In genomic region chr1:231240883-231241735, GRCh38 we compare ENCODE assay signal across 1 cellular context.
TF ChIP-seq lines count a peak whose summit lies in the region.

TSS of gene GNPAT (plus strand) at chr1:231241212. CDS start at chr1:231241379, 167 bp downstream.

TF ChIP-seq in H1, 55 proteins besides CTCF, POLR2A, EP300 and RAD21:
- TF ChIP-seq TCF12 (IDR thresholded peaks at IDR 0.05; ENCODE audit: low read depth, low read length) (no peak), RBBP5 (IDR thresholded peaks at IDR 0.05; ENCODE audit: borderline replicate concordance, low read depth, low read length) (peak; percentile 91; the same call in 1 of the 2 replicates), TBP (IDR thresholded peaks at IDR 0.05; ENCODE audit: low read depth, low read length) (peak; percentile 88), KDM4A (IDR thresholded peaks at IDR 0.05; ENCODE audit: low read depth, low read length, severe bottlenecking) (peak; percentile 76), FOSL1 (IDR thresholded peaks at IDR 0.05; ENCODE audit: insufficient read depth, low read depth, low read length) (no peak), EGR1 (IDR thresholded peaks at IDR 0.05; ENCODE audit: borderline replicate concordance, low read depth, low read length) (peak; percentile 83), ATF3 (IDR thresholded peaks at IDR 0.05; ENCODE audit: insufficient read depth, low read depth, low read length) (no peak), POU5F1 (IDR thresholded peaks at IDR 0.05; ENCODE audit: low read depth, low read length) (no peak), BCL11A (IDR thresholded peaks at IDR 0.05; ENCODE audit: low read depth in 2 of 2, low read length in 2 of 2) (no peak), E2F6 (IDR thresholded peaks at IDR 0.05) (peak; percentile 77), SAP30 (IDR thresholded peaks at IDR 0.05; ENCODE audit: insufficient read depth, insufficient replicate concordance, low read length) (peak; percentile 57), SP1 (IDR thresholded peaks at IDR 0.05; ENCODE audit: low read depth, low read length) (no peak), ZNF274 (IDR thresholded peaks at IDR 0.05; ENCODE audit: borderline replicate concordance, extremely low read depth, low read length) (no peak), SP2 (IDR thresholded peaks at IDR 0.05; ENCODE audit: low read length) (no peak), GTF2F1 (IDR thresholded peaks at IDR 0.05; ENCODE audit: borderline replicate concordance, low read depth, low read length) (no peak), SIX5 (IDR thresholded peaks at IDR 0.05; ENCODE audit: low read depth, low read length) (no peak), TAF1 (IDR thresholded peaks at IDR 0.05; ENCODE audit: low read depth, low read length) (peak; percentile 94), SUZ12 (IDR thresholded peaks at IDR 0.05; ENCODE audit: low read length) (0 out of 2 replicates have a peak, but pooled peaks have one; percentile 8), PHF8 (conservative IDR thresholded peaks at IDR 0.05; ENCODE audit: low read depth, low read length) (peak; percentile 82), CBX5 (IDR thresholded peaks at IDR 0.05; ENCODE audit: low read depth, low read length) (no peak), HDAC6 (IDR thresholded peaks at IDR 0.05; ENCODE audit: low read depth, low read length) (no peak), RNF2 (IDR thresholded peaks at IDR 0.05; ENCODE audit: borderline replicate concordance, low read depth, low read length, missing control alignments, poor library complexity, severe bottlenecking) (no peak), KDM5A (IDR thresholded peaks at IDR 0.05; ENCODE audit: low read length) (0 out of 2 replicates have a peak, but pooled peaks have one; percentile 34), ASH2L (IDR thresholded peaks at IDR 0.05; ENCODE audit: low read length) (peak; percentile 93), JUN (IDR thresholded peaks at IDR 0.05; ENCODE audit: low read depth, low read length) (no peak), CEBPB (IDR thresholded peaks at IDR 0.05; ENCODE audit: low read depth, low read length) (no peak), MAFK (IDR thresholded peaks at IDR 0.05; ENCODE audit: low read depth, low read length) (no peak), HDAC2 (IDR thresholded peaks at IDR 0.05; ENCODE audit: borderline replicate concordance in 1 of 2, low read depth in 2 of 2, low read length in 2 of 2) (peak in 1 of 2 experiments; percentile 35; a peak in 2 of 4 replicates), BRCA1 (IDR thresholded peaks at IDR 0.05; ENCODE audit: low read depth, low read length) (no peak), CREB1 (IDR thresholded peaks at IDR 0.05) (no peak; the same call in 1 of the 2 replicates), TEAD4 (IDR thresholded peaks at IDR 0.05; ENCODE audit: low read depth, low read length) (no peak), JUND (IDR thresholded peaks at IDR 0.05; ENCODE audit: low read length) (0 out of 2 replicates have a peak, but pooled peaks have one; percentile 38), MAX (IDR thresholded peaks at IDR 0.05) (peak; percentile 57), NRF1 (IDR thresholded peaks at IDR 0.05; ENCODE audit: low read depth, low read length) (peak; percentile 78), CHD2 (IDR thresholded peaks at IDR 0.05; ENCODE audit: low read length) (no peak), RFX5 (IDR thresholded peaks at IDR 0.05; ENCODE audit: borderline replicate concordance, low read depth, low read length) (no peak), KDM1A (IDR thresholded peaks at IDR 0.05; ENCODE audit: borderline replicate concordance, low read length) (no peak), SP4 (IDR thresholded peaks at IDR 0.05; ENCODE audit: low read length) (no peak; the same call in 1 of the 2 replicates), POLR2AphosphoS5 (IDR thresholded peaks at IDR 0.05; ENCODE audit: low read depth, low read length) (peak; percentile 86), YY1 (IDR thresholded peaks at IDR 0.05; ENCODE audit: low read depth, low read length) (peak; percentile 93), TAF7 (optimal IDR thresholded peaks at IDR 0.05; ENCODE audit: borderline replicate concordance, low read depth, low read length) (peak; percentile 62), SIN3A (conservative IDR thresholded peaks at IDR 0.05 in 1 of 2, IDR thresholded peaks at IDR 0.05 in 1 of 2; ENCODE audit: low read depth in 1 of 2, low read length in 2 of 2) (peak; percentile 44 to 93; a peak in 3 of 4 replicates), CHD1 (IDR thresholded peaks at IDR 0.05; ENCODE audit: low read depth, low read length) (no peak), SRF (IDR thresholded peaks at IDR 0.05; ENCODE audit: low read depth, low read length) (no peak)
- TF ChIP-seq, protein P1, sequence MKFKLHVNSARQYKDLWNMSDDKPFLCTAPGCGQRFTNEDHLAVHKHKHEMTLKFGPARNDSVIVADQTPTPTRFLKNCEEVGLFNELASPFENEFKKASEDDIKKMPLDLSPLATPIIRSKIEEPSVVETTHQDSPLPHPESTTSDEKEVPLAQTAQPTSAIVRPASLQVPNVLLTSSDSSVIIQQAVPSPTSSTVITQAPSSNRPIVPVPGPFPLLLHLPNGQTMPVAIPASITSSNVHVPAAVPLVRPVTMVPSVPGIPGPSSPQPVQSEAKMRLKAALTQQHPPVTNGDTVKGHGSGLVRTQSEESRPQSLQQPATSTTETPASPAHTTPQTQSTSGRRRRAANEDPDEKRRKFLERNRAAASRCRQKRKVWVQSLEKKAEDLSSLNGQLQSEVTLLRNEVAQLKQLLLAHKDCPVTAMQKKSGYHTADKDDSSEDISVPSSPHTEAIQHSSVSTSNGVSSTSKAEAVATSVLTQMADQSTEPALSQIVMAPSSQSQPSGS (IDR thresholded peaks at IDR 0.05; ENCODE audit: low read length): no peak
- TF ChIP-seq, protein P2, sequence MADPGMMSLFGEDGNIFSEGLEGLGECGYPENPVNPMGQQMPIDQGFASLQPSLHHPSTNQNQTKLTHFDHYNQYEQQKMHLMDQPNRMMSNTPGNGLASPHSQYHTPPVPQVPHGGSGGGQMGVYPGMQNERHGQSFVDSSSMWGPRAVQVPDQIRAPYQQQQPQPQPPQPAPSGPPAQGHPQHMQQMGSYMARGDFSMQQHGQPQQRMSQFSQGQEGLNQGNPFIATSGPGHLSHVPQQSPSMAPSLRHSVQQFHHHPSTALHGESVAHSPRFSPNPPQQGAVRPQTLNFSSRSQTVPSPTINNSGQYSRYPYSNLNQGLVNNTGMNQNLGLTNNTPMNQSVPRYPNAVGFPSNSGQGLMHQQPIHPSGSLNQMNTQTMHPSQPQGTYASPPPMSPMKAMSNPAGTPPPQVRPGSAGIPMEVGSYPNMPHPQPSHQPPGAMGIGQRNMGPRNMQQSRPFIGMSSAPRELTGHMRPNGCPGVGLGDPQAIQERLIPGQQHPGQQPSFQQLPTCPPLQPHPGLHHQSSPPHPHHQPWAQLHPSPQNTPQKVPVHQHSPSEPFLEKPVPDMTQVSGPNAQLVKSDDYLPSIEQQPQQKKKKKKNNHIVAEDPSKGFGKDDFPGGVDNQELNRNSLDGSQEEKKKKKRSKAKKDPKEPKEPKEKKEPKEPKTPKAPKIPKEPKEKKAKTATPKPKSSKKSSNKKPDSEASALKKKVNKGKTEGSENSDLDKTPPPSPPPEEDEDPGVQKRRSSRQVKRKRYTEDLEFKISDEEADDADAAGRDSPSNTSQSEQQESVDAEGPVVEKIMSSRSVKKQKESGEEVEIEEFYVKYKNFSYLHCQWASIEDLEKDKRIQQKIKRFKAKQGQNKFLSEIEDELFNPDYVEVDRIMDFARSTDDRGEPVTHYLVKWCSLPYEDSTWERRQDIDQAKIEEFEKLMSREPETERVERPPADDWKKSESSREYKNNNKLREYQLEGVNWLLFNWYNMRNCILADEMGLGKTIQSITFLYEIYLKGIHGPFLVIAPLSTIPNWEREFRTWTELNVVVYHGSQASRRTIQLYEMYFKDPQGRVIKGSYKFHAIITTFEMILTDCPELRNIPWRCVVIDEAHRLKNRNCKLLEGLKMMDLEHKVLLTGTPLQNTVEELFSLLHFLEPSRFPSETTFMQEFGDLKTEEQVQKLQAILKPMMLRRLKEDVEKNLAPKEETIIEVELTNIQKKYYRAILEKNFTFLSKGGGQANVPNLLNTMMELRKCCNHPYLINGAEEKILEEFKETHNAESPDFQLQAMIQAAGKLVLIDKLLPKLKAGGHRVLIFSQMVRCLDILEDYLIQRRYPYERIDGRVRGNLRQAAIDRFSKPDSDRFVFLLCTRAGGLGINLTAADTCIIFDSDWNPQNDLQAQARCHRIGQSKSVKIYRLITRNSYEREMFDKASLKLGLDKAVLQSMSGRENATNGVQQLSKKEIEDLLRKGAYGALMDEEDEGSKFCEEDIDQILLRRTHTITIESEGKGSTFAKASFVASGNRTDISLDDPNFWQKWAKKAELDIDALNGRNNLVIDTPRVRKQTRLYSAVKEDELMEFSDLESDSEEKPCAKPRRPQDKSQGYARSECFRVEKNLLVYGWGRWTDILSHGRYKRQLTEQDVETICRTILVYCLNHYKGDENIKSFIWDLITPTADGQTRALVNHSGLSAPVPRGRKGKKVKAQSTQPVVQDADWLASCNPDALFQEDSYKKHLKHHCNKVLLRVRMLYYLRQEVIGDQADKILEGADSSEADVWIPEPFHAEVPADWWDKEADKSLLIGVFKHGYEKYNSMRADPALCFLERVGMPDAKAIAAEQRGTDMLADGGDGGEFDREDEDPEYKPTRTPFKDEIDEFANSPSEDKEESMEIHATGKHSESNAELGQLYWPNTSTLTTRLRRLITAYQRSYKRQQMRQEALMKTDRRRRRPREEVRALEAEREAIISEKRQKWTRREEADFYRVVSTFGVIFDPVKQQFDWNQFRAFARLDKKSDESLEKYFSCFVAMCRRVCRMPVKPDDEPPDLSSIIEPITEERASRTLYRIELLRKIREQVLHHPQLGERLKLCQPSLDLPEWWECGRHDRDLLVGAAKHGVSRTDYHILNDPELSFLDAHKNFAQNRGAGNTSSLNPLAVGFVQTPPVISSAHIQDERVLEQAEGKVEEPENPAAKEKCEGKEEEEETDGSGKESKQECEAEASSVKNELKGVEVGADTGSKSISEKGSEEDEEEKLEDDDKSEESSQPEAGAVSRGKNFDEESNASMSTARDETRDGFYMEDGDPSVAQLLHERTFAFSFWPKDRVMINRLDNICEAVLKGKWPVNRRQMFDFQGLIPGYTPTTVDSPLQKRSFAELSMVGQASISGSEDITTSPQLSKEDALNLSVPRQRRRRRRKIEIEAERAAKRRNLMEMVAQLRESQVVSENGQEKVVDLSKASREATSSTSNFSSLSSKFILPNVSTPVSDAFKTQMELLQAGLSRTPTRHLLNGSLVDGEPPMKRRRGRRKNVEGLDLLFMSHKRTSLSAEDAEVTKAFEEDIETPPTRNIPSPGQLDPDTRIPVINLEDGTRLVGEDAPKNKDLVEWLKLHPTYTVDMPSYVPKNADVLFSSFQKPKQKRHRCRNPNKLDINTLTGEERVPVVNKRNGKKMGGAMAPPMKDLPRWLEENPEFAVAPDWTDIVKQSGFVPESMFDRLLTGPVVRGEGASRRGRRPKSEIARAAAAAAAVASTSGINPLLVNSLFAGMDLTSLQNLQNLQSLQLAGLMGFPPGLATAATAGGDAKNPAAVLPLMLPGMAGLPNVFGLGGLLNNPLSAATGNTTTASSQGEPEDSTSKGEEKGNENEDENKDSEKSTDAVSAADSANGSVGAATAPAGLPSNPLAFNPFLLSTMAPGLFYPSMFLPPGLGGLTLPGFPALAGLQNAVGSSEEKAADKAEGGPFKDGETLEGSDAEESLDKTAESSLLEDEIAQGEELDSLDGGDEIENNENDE (IDR thresholded peaks at IDR 0.05; ENCODE audit: insufficient replicate concordance, low read length): no peak
